ENCODE assay signal across 1 cellular context in the genomic region with DNA sequence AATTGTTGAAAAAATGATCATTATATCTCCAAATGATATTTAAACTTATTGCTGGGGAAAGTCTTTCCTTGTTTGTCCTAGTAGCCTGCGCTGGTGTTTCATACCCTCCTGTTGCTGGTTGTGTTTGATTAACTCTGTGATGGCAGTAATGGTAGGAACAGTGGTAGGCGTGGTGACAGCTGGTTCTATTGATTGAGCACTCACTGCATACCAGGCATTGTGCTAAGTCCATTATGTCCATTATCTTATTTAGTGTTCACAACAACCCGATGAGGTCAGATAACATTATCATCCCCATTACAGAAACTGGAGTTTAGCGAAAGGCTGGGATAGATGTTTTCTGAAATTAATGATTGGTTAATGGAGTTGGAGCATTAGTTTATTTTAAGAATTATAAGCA.
TF ChIP-seq lines count a peak whose summit lies in the region.

No MANE protein-coding gene starts in this region.

TF ChIP-seq in K562, 482 proteins besides CTCF, POLR2A, EP300 and RAD21 (continued from another document):
- TF ChIP-seq CBFA2T2 (conservative IDR thresholded peaks at IDR 0.05) (peak; percentile 88), GABPB1 (CRISPR knock-in tag; IDR thresholded peaks at IDR 0.05) (no peak), TARDBP (IDR thresholded peaks at IDR 0.05) (no peak), KDM1A (IDR thresholded peaks at IDR 0.05) (peak; percentile 34 to 50; a peak in 2 of 4 replicates), PRMT5 (CRISPR knock-in tag; IDR thresholded peaks at IDR 0.05) (no peak), MTA2 (IDR thresholded peaks at IDR 0.05; ENCODE audit: low read depth) (peak; percentile 62), GATA2 (CRISPR knock-in tag; IDR thresholded peaks at IDR 0.05) (peak; percentile 23; the same call in 1 of the 2 replicates), FOXM1 (IDR thresholded peaks at IDR 0.05; ENCODE audit: low read depth) (0 out of 2 replicates have a peak, but pooled peaks have one; percentile 30), FOXM1 (CRISPR knock-in tag; IDR thresholded peaks at IDR 0.05; ENCODE audit: low read depth) (no peak), ADNP (tag; IDR thresholded peaks at IDR 0.05) (no peak), C11orf30 (IDR thresholded peaks at IDR 0.05; ENCODE audit: low read depth) (no peak), ZNF217 (CRISPR knock-in tag; IDR thresholded peaks at IDR 0.05) (no peak), FOXJ3 (CRISPR knock-in tag; IDR thresholded peaks at IDR 0.05) (no peak), DMBX1 (CRISPR knock-in tag; IDR thresholded peaks at IDR 0.05; ENCODE audit: borderline replicate concordance) (no peak), CREM (IDR thresholded peaks at IDR 0.05; ENCODE audit: low read depth) (no peak), ZNF507 (tag; conservative IDR thresholded peaks at IDR 0.05) (no peak), ZKSCAN8 (CRISPR knock-in tag; IDR thresholded peaks at IDR 0.05) (peak; percentile 67; the same call in 1 of the 2 replicates)
- TF ChIP-seq, protein P1, sequence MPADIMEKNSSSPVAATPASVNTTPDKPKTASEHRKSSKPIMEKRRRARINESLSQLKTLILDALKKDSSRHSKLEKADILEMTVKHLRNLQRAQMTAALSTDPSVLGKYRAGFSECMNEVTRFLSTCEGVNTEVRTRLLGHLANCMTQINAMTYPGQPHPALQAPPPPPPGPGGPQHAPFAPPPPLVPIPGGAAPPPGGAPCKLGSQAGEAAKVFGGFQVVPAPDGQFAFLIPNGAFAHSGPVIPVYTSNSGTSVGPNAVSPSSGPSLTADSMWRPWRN (IDR thresholded peaks at IDR 0.05; ENCODE audit: low read depth): 0 out of 2 replicates have a peak, but pooled peaks have one; percentile 48
- TF ChIP-seq, protein P2, sequence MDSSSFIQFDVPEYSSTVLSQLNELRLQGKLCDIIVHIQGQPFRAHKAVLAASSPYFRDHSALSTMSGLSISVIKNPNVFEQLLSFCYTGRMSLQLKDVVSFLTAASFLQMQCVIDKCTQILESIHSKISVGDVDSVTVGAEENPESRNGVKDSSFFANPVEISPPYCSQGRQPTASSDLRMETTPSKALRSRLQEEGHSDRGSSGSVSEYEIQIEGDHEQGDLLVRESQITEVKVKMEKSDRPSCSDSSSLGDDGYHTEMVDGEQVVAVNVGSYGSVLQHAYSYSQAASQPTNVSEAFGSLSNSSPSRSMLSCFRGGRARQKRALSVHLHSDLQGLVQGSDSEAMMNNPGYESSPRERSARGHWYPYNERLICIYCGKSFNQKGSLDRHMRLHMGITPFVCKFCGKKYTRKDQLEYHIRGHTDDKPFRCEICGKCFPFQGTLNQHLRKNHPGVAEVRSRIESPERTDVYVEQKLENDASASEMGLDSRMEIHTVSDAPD (CRISPR knock-in tag; IDR thresholded peaks at IDR 0.05): no peak
- TF ChIP-seq, protein P3, sequence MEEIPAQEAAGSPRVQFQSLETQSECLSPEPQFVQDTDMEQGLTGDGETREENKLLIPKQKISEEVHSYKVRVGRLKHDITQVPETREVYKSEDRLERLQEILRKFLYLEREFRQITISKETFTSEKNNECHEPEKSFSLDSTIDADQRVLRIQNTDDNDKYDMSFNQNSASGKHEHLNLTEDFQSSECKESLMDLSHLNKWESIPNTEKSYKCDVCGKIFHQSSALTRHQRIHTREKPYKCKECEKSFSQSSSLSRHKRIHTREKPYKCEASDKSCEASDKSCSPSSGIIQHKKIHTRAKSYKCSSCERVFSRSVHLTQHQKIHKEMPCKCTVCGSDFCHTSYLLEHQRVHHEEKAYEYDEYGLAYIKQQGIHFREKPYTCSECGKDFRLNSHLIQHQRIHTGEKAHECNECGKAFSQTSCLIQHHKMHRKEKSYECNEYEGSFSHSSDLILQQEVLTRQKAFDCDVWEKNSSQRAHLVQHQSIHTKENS (CRISPR knock-in tag; IDR thresholded peaks at IDR 0.05): no peak
